In genomic region chr7:22696672-22697071, GRCh38 we compare ENCODE assay signal across 1 cellular context.
TF ChIP-seq lines count a peak whose summit lies in the region.

No MANE protein-coding gene starts in this region.

TF ChIP-seq in K562, 482 proteins besides CTCF, POLR2A, EP300 and RAD21 (continued from another document and continues in another):
- TF ChIP-seq ZNF830 (CRISPR knock-in tag; IDR thresholded peaks at IDR 0.05) = no peak
- TF ChIP-seq STAG1 (CRISPR knock-in tag; IDR thresholded peaks at IDR 0.05; ENCODE audit: borderline replicate concordance) = no peak
- TF ChIP-seq ZNF212 (CRISPR knock-in tag; IDR thresholded peaks at IDR 0.05) = no peak
- TF ChIP-seq TARDBP (IDR thresholded peaks at IDR 0.05) = no peak
- TF ChIP-seq MAZ (CRISPR knock-in tag; conservative IDR thresholded peaks at IDR 0.05 in 1 of 2, IDR thresholded peaks at IDR 0.05 in 1 of 2) = peak; percentile 21 to 27; a peak in 1 of 4 replicates
- peak; percentile 44; the same call in 1 of the 2 replicates for TF ChIP-seq POLR2AphosphoS5 (IDR thresholded peaks at IDR 0.05; ENCODE audit: control insufficient read depth, insufficient read depth, low read depth, low read length)
- TF ChIP-seq ZBTB5 (IDR thresholded peaks at IDR 0.05) = no peak
- no peak for TF ChIP-seq ZNF512 (tag; IDR thresholded peaks at IDR 0.05)
- TF ChIP-seq ELK3 (CRISPR knock-in tag; IDR thresholded peaks at IDR 0.05) = no peak
- no peak for TF ChIP-seq ZNF12 (CRISPR knock-in tag; IDR thresholded peaks at IDR 0.05)
- TF ChIP-seq JUNB (CRISPR knock-in tag; conservative IDR thresholded peaks at IDR 0.05) = no peak
- peak; percentile 89 for TF ChIP-seq DPF2 (IDR thresholded peaks at IDR 0.05)
- 0 out of 2 replicates have a peak, but pooled peaks have one; percentile 6 for TF ChIP-seq ZNF561 (CRISPR knock-in tag; conservative IDR thresholded peaks at IDR 0.05)
- no peak for TF ChIP-seq XRCC3 (IDR thresholded peaks at IDR 0.05)
- peak; percentile 82; the same call in 1 of the 2 replicates for TF ChIP-seq NFRKB (IDR thresholded peaks at IDR 0.05; ENCODE audit: low read depth)
- TF ChIP-seq TGIF2 (CRISPR knock-in tag; IDR thresholded peaks at IDR 0.05) = no peak
- TF ChIP-seq DACH1 (IDR thresholded peaks at IDR 0.05; ENCODE audit: partially characterized antibody) = no peak
- no peak for TF ChIP-seq IFI16 (CRISPR knock-in tag; IDR thresholded peaks at IDR 0.05)
- peak; percentile 68 for TF ChIP-seq MEIS2 (IDR thresholded peaks at IDR 0.05; ENCODE audit: partially characterized antibody)
- TF ChIP-seq ZNF224 (CRISPR knock-in tag; IDR thresholded peaks at IDR 0.05) = no peak
- TF ChIP-seq RBM25 (IDR thresholded peaks at IDR 0.05; ENCODE audit: low read depth, low read length, severe bottlenecking) = no peak
- no peak for TF ChIP-seq ZNF436 (CRISPR knock-in tag; IDR thresholded peaks at IDR 0.05)
- TF ChIP-seq TEAD1 (CRISPR knock-in tag; IDR thresholded peaks at IDR 0.05) = peak in 1 of 2 experiments; percentile 60; a peak in 1 of 4 replicates
- no peak for TF ChIP-seq CBX3 (IDR thresholded peaks at IDR 0.05; ENCODE audit: borderline replicate concordance in 1 of 2, low read length in 2 of 2)
- 0 out of 2 replicates have a peak, but pooled peaks have one; percentile 11 for TF ChIP-seq ZBTB12 (CRISPR knock-in tag; IDR thresholded peaks at IDR 0.05)
- peak; percentile 58; the same call in 1 of the 2 replicates for TF ChIP-seq CXXC5 (CRISPR knock-in tag; IDR thresholded peaks at IDR 0.05)
- TF ChIP-seq HLTF (IDR thresholded peaks at IDR 0.05) = no peak
- no peak for TF ChIP-seq MCM2 (IDR thresholded peaks at IDR 0.05; ENCODE audit: low read depth)
- TF ChIP-seq ZNF445 (CRISPR knock-in tag; IDR thresholded peaks at IDR 0.05; ENCODE audit: low read depth) = no peak
- TF ChIP-seq ZNF253 (CRISPR knock-in tag; conservative IDR thresholded peaks at IDR 0.05) = no peak
- TF ChIP-seq FIP1L1 (IDR thresholded peaks at IDR 0.05; ENCODE audit: low read depth, low read length, poor library complexity, severe bottlenecking) = no peak
- no peak for TF ChIP-seq SMAD2 (IDR thresholded peaks at IDR 0.05; ENCODE audit: low read depth, low read length)
- no peak for TF ChIP-seq GMEB1 (CRISPR knock-in tag; IDR thresholded peaks at IDR 0.05)
- no peak for TF ChIP-seq CLOCK (CRISPR knock-in tag; IDR thresholded peaks at IDR 0.05; ENCODE audit: borderline replicate concordance)
- TF ChIP-seq RBBP5 (IDR thresholded peaks at IDR 0.05; ENCODE audit: borderline replicate concordance, insufficient read depth, low read length, poor library complexity, severe bottlenecking) = no peak
- TF ChIP-seq DEAF1 (CRISPR knock-in tag; IDR thresholded peaks at IDR 0.05) = no peak
- no peak for TF ChIP-seq ZNF174 (CRISPR knock-in tag; IDR thresholded peaks at IDR 0.05)
- TF ChIP-seq NR2F6 (CRISPR knock-in tag; IDR thresholded peaks at IDR 0.05) = no peak
- TF ChIP-seq DDX20 (tag; IDR thresholded peaks at IDR 0.05; ENCODE audit: low read depth) = no peak
- 0 out of 2 replicates have a peak, but pooled peaks have one; percentile 67 for TF ChIP-seq PHB (CRISPR knock-in tag; IDR thresholded peaks at IDR 0.05)
- no peak for TF ChIP-seq VEZF1 (CRISPR knock-in tag; IDR thresholded peaks at IDR 0.05)
- TF ChIP-seq RBFOX2 (IDR thresholded peaks at IDR 0.05; ENCODE audit: low read depth, low read length) = no peak
- no peak for TF ChIP-seq TAF1 (IDR thresholded peaks at IDR 0.05; ENCODE audit: control insufficient read depth, extremely low read depth, insufficient read depth, low read length, severe bottlenecking)
- TF ChIP-seq MEF2A (IDR thresholded peaks at IDR 0.05; ENCODE audit: control insufficient read depth, low read depth, low read length) = no peak
- TF ChIP-seq ZNF551 (CRISPR knock-in tag; IDR thresholded peaks at IDR 0.05) = no peak
- TF ChIP-seq KDM4B (IDR thresholded peaks at IDR 0.05; ENCODE audit: borderline replicate concordance in 2 of 2, low read depth in 1 of 2) = no peak
- TF ChIP-seq SIRT6 (IDR thresholded peaks at IDR 0.05; ENCODE audit: low read depth, low read length) = no peak
- TF ChIP-seq ZNF197 (CRISPR knock-in tag; IDR thresholded peaks at IDR 0.05; ENCODE audit: low read depth) = no peak
- TF ChIP-seq ZNF143 (CRISPR knock-in tag; IDR thresholded peaks at IDR 0.05) = no peak
- TF ChIP-seq HMBOX1 (IDR thresholded peaks at IDR 0.05) = peak; percentile 89
- TF ChIP-seq KLF10 (CRISPR knock-in tag; IDR thresholded peaks at IDR 0.05) = no peak
- no peak for TF ChIP-seq IRF2 (CRISPR knock-in tag; IDR thresholded peaks at IDR 0.05)
- 0 out of 4 replicates have a peak, but pooled peaks of 1 of the 2 experiments have one; percentile 16 for TF ChIP-seq FOXK2 (conservative IDR thresholded peaks at IDR 0.05 in 1 of 2, IDR thresholded peaks at IDR 0.05 in 1 of 2; ENCODE audit: low read depth in 2 of 2)
- no peak; the same call in 1 of the 2 replicates for TF ChIP-seq BRD4 (IDR thresholded peaks at IDR 0.05)
- peak; percentile 59 for TF ChIP-seq SMAD4 (CRISPR knock-in tag; conservative IDR thresholded peaks at IDR 0.05)
- TF ChIP-seq HMG20B (CRISPR knock-in tag; IDR thresholded peaks at IDR 0.05) = no peak
